13 cellular contexts compared by ENCODE assay signal in the genomic region with DNA sequence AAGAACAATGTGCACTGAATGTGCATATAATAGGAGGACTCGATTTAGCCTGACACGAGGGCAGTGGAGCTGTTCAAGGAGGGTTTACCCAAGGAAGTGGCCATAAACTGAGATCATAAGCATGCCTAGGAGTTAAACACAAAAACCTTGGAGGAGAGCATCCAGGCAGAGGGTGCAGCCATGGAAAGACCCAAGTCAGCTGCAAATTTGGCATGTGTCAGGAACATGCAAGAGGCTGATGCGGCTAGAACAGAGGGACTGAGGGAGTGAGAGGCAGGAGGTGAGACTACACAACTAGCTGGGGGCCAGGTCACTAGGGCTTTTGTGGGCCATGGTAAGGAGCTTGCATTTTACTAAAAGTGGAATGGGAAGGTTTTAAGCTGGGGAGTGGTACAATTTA. TPM values are rescaled to one million over a fixed set of nuclear protein-coding genes. Genes with fewer than 3 reads are reported as not detected.
DNase-seq lines count a peak whose midpoint lies in the region; FAIRE-seq and TF ChIP-seq lines count a peak whose summit lies in the region.
"Had no signal": no experiment of that assay in that cellular context is flagged by ENCODE, and none has a peak within 500 bp of the region (broad histone marks: within the 10 kb centered on the region; RNA-seq: fewer than 3 reads in every experiment).

No MANE protein-coding gene starts in this region.

- H3K14ac ChIP-seq in H1 (ENCODE audit: insufficient read length), result no peak overlapping the region

- TF ChIP-seq CTCF in C4-2B (conservative IDR thresholded peaks at IDR 0.05) (no peak), H1 (IDR thresholded peaks at IDR 0.05; ENCODE audit: control extremely low read depth in 1 of 3, insufficient read depth in 1 of 3, low read depth in 1 of 3, low read length in 3 of 3) (no peak), spleen (IDR thresholded peaks at IDR 0.05 in 8 of 11, conservative IDR thresholded peaks at IDR 0.05 in 3 of 11) (no peak)

- no peak for TF ChIP-seq EP300 in H1 (IDR thresholded peaks at IDR 0.05; ENCODE audit: borderline replicate concordance in 1 of 2, low read depth in 2 of 2, low read length in 2 of 2)

- no peak overlapping the region for H3K4me3 ChIP-seq in H1 (ENCODE audit: extremely low read depth in 1 of 4, insufficient read depth in 2 of 4, low read depth in 3 of 4, low read length in 4 of 4)
- no peak overlapping the region for H3K4me3 ChIP-seq in spleen

- no peak overlapping the region for H2BK12ac ChIP-seq in H1 (ENCODE audit: low read depth, low read length)

- FAIRE-seq in H1 (lab: Jason Lieb, UNC), result no peak

- no peak overlapping the region for H3K9ac ChIP-seq in H1 (replicated peaks in 1 of 4; ENCODE audit: extremely low read depth in 1 of 4, low read depth in 3 of 4, low read length in 3 of 4)

- no peak overlapping the region for H2BK5ac ChIP-seq in H1 (ENCODE audit: low read depth, low read length)

- H3K4me1 ChIP-seq in H1 (replicated peaks in 1 of 4; ENCODE audit: control insufficient read depth in 3 of 4, insufficient read depth in 4 of 4, low read length in 3 of 4) (no peaks in the 10 kb centered on the region), spleen (peaks cover 3 to 61% (median 46%) of the 10 kb centered on the region in 6 donors)

- POLR2A ChIA-PET in H1 (lab: Charles Lee; ENCODE audit: partially characterized antibody), result interaction anchor here (1.0 to 2.2 kb wide), 2 partner anchors 11 to 32 kb away, joined by 3 to 7 read pairs; no protein-coding TSS in a partner anchor

- no peak overlapping the region for H2BK15ac ChIP-seq in H1 (ENCODE audit: low read length)

- no peak overlapping the region for H4K5ac ChIP-seq in H1 (ENCODE audit: insufficient read length, low read depth, low read length)

- intact Hi-C loops in spleen (cut with DNase I; ENCODE audit: low total_unique reads), result no loop called here

- no peak overlapping the region for H3K4me2 ChIP-seq in H1 (ENCODE audit: insufficient read depth in 1 of 2, low read depth in 2 of 2, low read length in 2 of 2)

- no peaks in the 10 kb centered on the region for H3K79me1 ChIP-seq in H1 (ENCODE audit: low read depth, low read length)

- no peak for TF ChIP-seq POLR2A in H1 (IDR thresholded peaks at IDR 0.05; ENCODE audit: control extremely low read depth in 1 of 2, low read depth in 2 of 2, low read length in 2 of 2)
- TF ChIP-seq POLR2A in spleen (IDR thresholded peaks at IDR 0.05), result no peak

- H3K9me3 ChIP-seq in KOPT-K1 (ENCODE audit: insufficient read depth, low read length, poor library complexity, severe bottlenecking) (no peaks in the 10 kb centered on the region), H1 (ENCODE audit: insufficient read depth in 2 of 2, low read depth in 1 of 2, low read length in 1 of 2) (no peaks in the 10 kb centered on the region), spleen (no peaks in the 10 kb centered on the region)

- no peak overlapping the region for H2BK120ac ChIP-seq in H1 (replicated peaks; ENCODE audit: low read depth, low read length)

- H4K91ac ChIP-seq in H1 (replicated peaks; ENCODE audit: insufficient read length, low read length), result peak overlapping the region; percentile 74

- no peak for TF ChIP-seq RAD21 in H1 (IDR thresholded peaks at IDR 0.05 in 1 of 2, conservative IDR thresholded peaks at IDR 0.05 in 1 of 2; ENCODE audit: low read depth in 2 of 2, low read length in 2 of 2)

- H3K27ac ChIP-seq in C4-2B, result peak overlapping the region; percentile 82
- peak overlapping the region; percentile 56 for H3K27ac ChIP-seq in KOPT-K1 (ENCODE audit: low read depth, low read length, poor library complexity, severe bottlenecking)
- H3K27ac ChIP-seq in H1 (ENCODE audit: low read depth, low read length), result no peak overlapping the region
- H3K27ac ChIP-seq in spleen, result peak overlapping the region in 5 of 8 donors; percentile 48 to 88 (median 72)

- DNase-seq in H1 (ENCODE audit: low read depth in 1 of 2, low spot score in 2 of 2), result no peak
- DNase-seq in spleen, result no peak
- no peak for DNase-seq in GM19238 (ENCODE audit: insufficient read length, low spot score)
- no peak for DNase-seq in GM03348 (ENCODE audit: low spot score)
- no peak for DNase-seq in iPS-NIHi11 (ENCODE audit: low spot score)
- DNase-seq: effector memory CD4-positive, alpha-beta T cell; Kasumi-1; mesendoderm; NCI-H1694 treated with DMSO at 0.1 percent for 48 hours; NCI-H524; occipital lobe had no signal

- 82% methylated on average over 3 of the region's 3 CpGs; no CpG with 5 or more reads in 1 of the 2 experiments for WGBS in H1 (ENCODE audit: extremely low coverage in 1 of 2, insufficient coverage in 1 of 2, insufficient read length in 1 of 2, insufficient replicate concordance in 2 of 2, low coverage in 1 of 2, low lambda C conversion rate in 2 of 2, missing lambda C conversion rate in 1 of 2), 2 experiments
- WGBS in spleen, 5 donors, result 72 to 86% (median 80%) methylated on average over 3 of the region's 3 CpGs

- H3K36me3 ChIP-seq in KOPT-K1 (ENCODE audit: insufficient read depth, low read length) (no peaks in the 10 kb centered on the region), H1 (ENCODE audit: control insufficient read depth in 2 of 4, insufficient read depth in 4 of 4, low read length in 3 of 4) (no peaks in the 10 kb centered on the region), spleen (no peaks in the 10 kb centered on the region)

- H2AFZ ChIP-seq in H1 (ENCODE audit: low read length), result no peak overlapping the region

- CTCF ChIA-PET in H1 (lab: Charles Lee; ENCODE audit: partially characterized antibody), result interaction anchor here (0.7 to 3.1 kb wide), 4 partner anchors 11 to 27 kb away, joined by 3 to 11 read pairs (median 5); no protein-coding TSS in a partner anchor

- H3K79me2 ChIP-seq in H1 (ENCODE audit: control insufficient read depth in 1 of 2, insufficient read depth in 2 of 2, low read length in 2 of 2), result no peaks in the 10 kb centered on the region

- H2AK5ac ChIP-seq in H1 (ENCODE audit: low read depth, low read length), result no peak overlapping the region

- H3K27me3 ChIP-seq in H1 (replicated peaks in 1 of 4; ENCODE audit: control insufficient read depth in 3 of 4, extremely low read depth in 1 of 4, insufficient read depth in 3 of 4, low read length in 3 of 4) (no peaks in the 10 kb centered on the region), spleen (replicated peaks in 1 of 7) (peaks cover 0 to 7% (median 0%) of the 10 kb centered on the region in 7 donors)

- H4K20me1 ChIP-seq in H1 (replicated peaks in 1 of 2; ENCODE audit: control insufficient read depth in 1 of 2, insufficient read depth in 2 of 2, low read length in 2 of 2), result no peaks in the 10 kb centered on the region

- no peak overlapping the region for H3K4ac ChIP-seq in H1 (replicated peaks; ENCODE audit: insufficient read length, low read depth, low read length)

- H3K23me2 ChIP-seq in H1 (ENCODE audit: low read depth, low read length), result no peaks in the 10 kb centered on the region

- H3K56ac ChIP-seq in H1 (replicated peaks; ENCODE audit: insufficient read length, low read depth, low read length), result no peak overlapping the region

- H3K18ac ChIP-seq in H1 (ENCODE audit: extremely low read depth, low read length), result no peak overlapping the region

- no peak overlapping the region for H4K8ac ChIP-seq in H1 (ENCODE audit: extremely low read depth, insufficient read depth, low read length)

- H3K23ac ChIP-seq in H1 (ENCODE audit: insufficient read length), result no peak overlapping the region

- no peak overlapping the region for H2BK20ac ChIP-seq in H1 (ENCODE audit: low read length)

TF ChIP-seq in H1, 55 proteins besides CTCF, POLR2A, EP300 and RAD21 (continues in another document):
- TF ChIP-seq KDM1A (IDR thresholded peaks at IDR 0.05; ENCODE audit: borderline replicate concordance, low read length) (no peak), CTBP2 (IDR thresholded peaks at IDR 0.05; ENCODE audit: borderline replicate concordance, insufficient read depth, insufficient read length, low read length) (no peak), RNF2 (IDR thresholded peaks at IDR 0.05; ENCODE audit: borderline replicate concordance, low read depth, low read length, missing control alignments, poor library complexity, severe bottlenecking) (no peak), MAFK (IDR thresholded peaks at IDR 0.05; ENCODE audit: low read depth, low read length) (no peak), KDM4A (IDR thresholded peaks at IDR 0.05; ENCODE audit: low read depth, low read length, severe bottlenecking) (no peak), CHD1 (IDR thresholded peaks at IDR 0.05; ENCODE audit: low read depth, low read length) (no peak), BCL11A (IDR thresholded peaks at IDR 0.05; ENCODE audit: low read depth in 2 of 2, low read length in 2 of 2) (no peak), KDM5A (IDR thresholded peaks at IDR 0.05; ENCODE audit: low read length) (no peak), TCF12 (IDR thresholded peaks at IDR 0.05; ENCODE audit: low read depth, low read length) (no peak), POU5F1 (IDR thresholded peaks at IDR 0.05; ENCODE audit: low read depth, low read length) (no peak), HDAC2 (IDR thresholded peaks at IDR 0.05; ENCODE audit: borderline replicate concordance in 1 of 2, low read depth in 2 of 2, low read length in 2 of 2) (no peak), SAP30 (IDR thresholded peaks at IDR 0.05; ENCODE audit: insufficient read depth, insufficient replicate concordance, low read length) (no peak), SRF (IDR thresholded peaks at IDR 0.05; ENCODE audit: low read depth, low read length) (no peak), ATF3 (IDR thresholded peaks at IDR 0.05; ENCODE audit: insufficient read depth, low read depth, low read length) (no peak), TAF7 (optimal IDR thresholded peaks at IDR 0.05; ENCODE audit: borderline replicate concordance, low read depth, low read length) (no peak), CEBPB (IDR thresholded peaks at IDR 0.05; ENCODE audit: low read depth, low read length) (no peak), RXRA (IDR thresholded peaks at IDR 0.05; ENCODE audit: insufficient read depth, low read depth, low read length) (no peak)

RNA-seq across cellular contexts. Expression of gene PRPS1, which starts 55.6 kb away (rescaled TPM):
- total RNA-seq in H1 (2021; fragmentation: NEBNext Ultra II Directional; extraction: Animal tissue kit (Norgen Biotek cat#: 25700)), result 102 and 110 TPM in 2 replicates
- polyA plus RNA-seq in H1 (2011; rRNA removed), result 66.0 and 90.1 TPM in 2 replicates
- 108 TPM for polyA plus RNA-seq in H1 (2011; cell fraction: cytosol; rRNA removed)
- polyA plus RNA-seq in H1 (2011; cell fraction: nucleus; rRNA removed), result 42.1 TPM
- polyA plus RNA-seq in H1 (2012, experiment 1 of 2), result 93.3 to 109 TPM (median 95.0 TPM) in 4 replicates
- polyA plus RNA-seq in H1 (2012, experiment 2 of 2), result 25.6 TPM
- 55.8 TPM for polyA plus RNA-seq in H1 (2013, experiment 1 of 2)
- polyA plus RNA-seq in H1 (2013, experiment 2 of 2), result 56.2 TPM
- 117 and 139 TPM in 2 replicates for polyA minus RNA-seq in H1 (2011; rRNA and poly(A)+ RNA removed)
- 55.6 TPM for polyA minus RNA-seq in H1 (2011; cell fraction: cytosol; rRNA and poly(A)+ RNA removed)
- polyA minus RNA-seq in H1 (2011; cell fraction: nucleus; rRNA and poly(A)+ RNA removed), result 30.7 TPM
- 10 to 100 TPM; 26.6 to 47.6 (median 36.6) TPM for total RNA-seq in spleen
- polyA plus RNA-seq in spleen, result 10 to 100 TPM; 15.0 to 24.9 (median 23.3) TPM
